In the genomic region with DNA sequence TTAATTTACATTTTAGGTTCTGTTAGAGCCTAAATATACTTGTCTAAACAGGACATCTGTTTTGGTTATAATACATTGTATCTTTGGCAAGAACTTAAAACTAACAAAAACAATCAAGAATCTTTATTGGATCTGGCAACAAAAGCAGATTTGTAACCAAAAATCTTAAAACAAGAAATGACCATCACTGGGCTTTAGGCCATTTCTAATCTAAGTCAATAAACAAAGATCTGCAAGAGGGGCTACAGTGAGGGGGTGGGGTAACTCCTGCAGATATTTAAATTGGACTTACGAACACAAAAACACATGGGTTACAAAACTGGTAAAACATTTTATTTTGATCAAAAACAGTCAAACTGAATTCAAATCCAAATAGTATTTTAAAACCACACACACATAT, we compare ENCODE assay signal across 17 cellular contexts.
"Had no signal": no experiment of that assay in that cellular context is flagged by ENCODE, and none has a peak within 500 bp of the region (broad histone marks: within the 10 kb centered on the region; RNA-seq: fewer than 3 reads in every experiment).

No MANE protein-coding gene starts in this region.

- H3K4me3 ChIP-seq: ascending aorta, suprapubic skin had no signal

- ATAC-seq: activated CD4-positive, CD25-positive, alpha-beta regulatory T cell treated with anti-CD3 and anti-CD28 coated beads, Interleukin-2, amount 50 U/mL, for 24 hours; natural killer cell; SK-N-SH treated with all-trans-retinoic acid at 6 μM for 48 hours; stimulated activated naive CD8-positive, alpha-beta T cell treated with anti-CD3 and anti-CD28 coated beads, Interleukin-15, Interleukin-2, amounts not matched to agents 100 U/mL and 50 U/mL, for 24 hours had no signal

- H3K9me3 ChIP-seq: ascending aorta, suprapubic skin had no signal

- H3K27ac Mint-ChIP-seq: activated T-helper 1 cell treated with anti-CD3 and anti-CD28 coated beads, Interleukin-12 subunit alpha, Interleukin-12 subunit beta, Interleukin-2, Interleukin-4 antibody, amounts not matched to agents 30 ng/mL and 10 ng/mL and 1 ng/mL, durations not matched to agents 14 hours and 24 hours and 36 hours; natural killer cell had no signal

- H3K4me1 ChIP-seq: ascending aorta, suprapubic skin had no signal

- DNase-seq: activated CD4-positive, alpha-beta T cell treated with anti-CD3 and anti-CD28 coated beads, Interleukin-2, amount 50 U/mL, for 1 hour; activated naive CD4-positive, alpha-beta T cell treated with Interleukin-2 at 50 U/mL for 16 hours; mesendoderm; natural killer cell; retina; stimulated activated CD4-positive, alpha-beta T cell treated with anti-CD3 and anti-CD28 coated beads, Interleukin-15, amount 100 ng/mL, for 24 hours; stimulated activated CD4-positive, alpha-beta T cell treated with anti-CD3 and anti-CD28 coated beads, Interleukin-4, amount 100 ng/mL, for 4 hours; stimulated activated CD8-positive, alpha-beta memory T cell treated with anti-CD3 and anti-CD28 coated beads, Interleukin-4, amount 100 ng/mL, for 48 hours; stimulated activated naive CD8-positive, alpha-beta T cell treated with anti-CD3 and anti-CD28 coated beads, Interleukin-15, Interleukin-2, amounts not matched to agents 100 U/mL and 50 U/mL, for 24 hours; T-helper 1 cell; T1000; trophoblast cell had no signal

- H3K4me3 Mint-ChIP-seq: activated T-helper 1 cell treated with anti-CD3 and anti-CD28 coated beads, Interleukin-12 subunit alpha, Interleukin-12 subunit beta, Interleukin-2, Interleukin-4 antibody, amounts not matched to agents 30 ng/mL and 10 ng/mL and 1 ng/mL, durations not matched to agents 14 hours and 24 hours and 36 hours; natural killer cell had no signal

- H3K27ac ChIP-seq: ascending aorta, suprapubic skin had no signal

- H3K9me3 Mint-ChIP-seq: activated T-helper 1 cell treated with anti-CD3 and anti-CD28 coated beads, Interleukin-12 subunit alpha, Interleukin-12 subunit beta, Interleukin-2, Interleukin-4 antibody, amounts not matched to agents 30 ng/mL and 10 ng/mL and 1 ng/mL, durations not matched to agents 14 hours and 24 hours and 36 hours; natural killer cell had no signal

- H3K36me3 ChIP-seq: ascending aorta, suprapubic skin had no signal
